In the genomic region with DNA sequence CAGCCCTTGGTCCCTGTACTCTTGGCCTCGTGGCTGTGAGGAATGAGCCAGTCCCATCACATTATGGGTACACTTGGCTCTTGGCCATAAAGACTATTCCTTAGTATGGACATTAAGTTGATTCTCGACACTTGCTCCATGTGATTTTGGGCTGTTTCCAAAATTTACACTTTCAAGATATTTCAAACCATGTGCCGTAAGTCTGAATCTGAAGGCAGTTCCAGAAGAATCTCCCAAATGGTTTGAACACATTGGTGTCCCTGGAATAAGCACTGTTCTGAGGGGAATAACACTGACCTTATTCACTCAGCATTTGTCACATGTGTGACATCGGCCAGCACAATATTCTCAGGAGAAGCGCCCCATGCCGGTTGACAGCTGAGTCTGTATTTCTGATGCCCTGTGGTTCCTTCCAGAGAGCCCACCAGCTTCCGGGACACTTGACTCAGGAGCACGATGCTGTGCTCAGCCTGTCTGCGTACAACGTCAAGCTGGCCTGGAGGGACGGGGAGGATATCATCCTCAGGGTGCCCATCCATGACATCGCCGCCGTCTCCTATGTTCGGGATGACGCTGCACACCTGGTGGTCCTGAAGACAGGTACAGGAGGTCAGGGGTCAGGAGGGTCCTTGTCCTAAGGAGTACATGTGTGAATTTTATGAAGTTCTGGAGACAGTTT, we compare ENCODE assay signal across 1 cellular context.
TF ChIP-seq lines count a peak whose summit lies in the region.

No MANE protein-coding gene starts in this region.

TF ChIP-seq in K562, 482 proteins besides CTCF, POLR2A, EP300 and RAD21:
- no peak for TF ChIP-seq DMBX1 (CRISPR knock-in tag; IDR thresholded peaks at IDR 0.05; ENCODE audit: borderline replicate concordance)
- TF ChIP-seq MTA3 (IDR thresholded peaks at IDR 0.05; ENCODE audit: borderline replicate concordance) = no peak
- TF ChIP-seq NFIC (IDR thresholded peaks at IDR 0.05) = peak; percentile 25; the same call in 1 of the 2 replicates
- no peak for TF ChIP-seq ZNF609 (CRISPR knock-in tag; IDR thresholded peaks at IDR 0.05; ENCODE audit: borderline replicate concordance)
